ENCODE assay signal across 8 cellular contexts in genomic region chr1:18927082-18927653, GRCh38. TPM values are rescaled to one million over a fixed set of nuclear protein-coding genes. Genes with fewer than 3 reads are reported as not detected.
A peak's percentile ranks its signal among the peaks of the same experiment; 100 is the strongest.
DNase-seq lines count a peak whose midpoint lies in the region; ATAC-seq and TF ChIP-seq lines count a peak whose summit lies in the region.

No MANE protein-coding gene starts in this region.

- H3K9me3 ChIP-seq in tibial nerve = no peaks in the 10 kb centered on the region

- H3K36me3 ChIP-seq in tibial nerve = no peaks in the 10 kb centered on the region

- peak overlapping the region; percentile 48 for H3K27ac ChIP-seq in foreskin keratinocyte
- H3K27ac ChIP-seq in tibial nerve = peak overlapping the region in 3 of 4 donors; percentile 73 to 81 (median 74)

- no peak for TF ChIP-seq EP300 in tibial nerve (IDR thresholded peaks at IDR 0.05)

- WGBS in tibial nerve, 2 donors = 79 to 81% methylated on average over 9 to 16 of the region's 16 CpGs

- H3K4me1 ChIP-seq in foreskin keratinocyte = peaks cover 36% of the 10 kb centered on the region
- H3K4me1 ChIP-seq in tibial nerve = peaks cover 0 to 55% (median 41%) of the 10 kb centered on the region in 4 donors

- H3K4me3 ChIP-seq in tibial nerve = peak overlapping the region in 1 of 4 donors; percentile 11

- ATAC-seq in HG02759 (IDR thresholded peaks at IDR 0.05; ENCODE audit: unreplicated experiment) = peak; percentile 27
- peak; percentile 33 for ATAC-seq in foreskin keratinocyte
- ATAC-seq in GM21528 (IDR thresholded peaks at IDR 0.05; ENCODE audit: low FRiP score, unreplicated experiment) = no peak

- no peak for TF ChIP-seq POLR2A in tibial nerve (IDR thresholded peaks at IDR 0.05)

- in situ Hi-C loops in G401 (cut with HindIII; ENCODE audit: low sequenced_read_pairs) = no loop called here

- no peaks in the 10 kb centered on the region for H3K27me3 ChIP-seq in foreskin keratinocyte
- no peaks in the 10 kb centered on the region for H3K27me3 ChIP-seq in tibial nerve

- TF ChIP-seq CTCF in foreskin keratinocyte (conservative IDR thresholded peaks at IDR 0.05) (no peak), tibial nerve (IDR thresholded peaks at IDR 0.05) (no peak)

- DNase-seq in G401 (ENCODE audit: low spot score) (peak; percentile 24), T-helper 2 cell (peak in 4 of 5 experiments; percentile 7 to 71 (median 38)), foreskin keratinocyte (peak in 1 of 2 donors; percentile 48), tibial nerve (ENCODE audit: low spot score in 2 of 2) (no peak), midbrain (lab: John Stamatoyannopoulos, UW) (no peak), HuH-7.5 (ENCODE audit: low spot score) (no peak)

RNA-seq across cellular contexts. Expression of gene ALDH4A1, which starts 24.8 kb away (rescaled TPM):
- 40.5 and 51.4 TPM in 2 replicates for total RNA-seq in G401 (2014; rRNA removed; shearing (Covaris generic))
- 26.7 and 33.2 TPM in 2 replicates for total RNA-seq in foreskin keratinocyte
- 26.3 and 32.6 TPM in 2 replicates for polyA plus RNA-seq in foreskin keratinocyte
- 10 to 100 TPM; 31.2 to 42.0 (median 35.3) TPM for total RNA-seq in tibial nerve

RNA-seq across cellular contexts. Expression of gene IFFO2, which starts 29.3 kb away (rescaled TPM):
- total RNA-seq in G401 (2014; rRNA removed; shearing (Covaris generic)) = 12.7 and 15.7 TPM in 2 replicates
- total RNA-seq in foreskin keratinocyte = 47.5 and 57.3 TPM in 2 replicates
- polyA plus RNA-seq in foreskin keratinocyte = 18.3 and 23.6 TPM in 2 replicates
- total RNA-seq in tibial nerve = 10 to 100 TPM in 2 of 4 donors, 1 to 10 TPM in 2; 3.6 to 19.2 (median 9.2) TPM

Comparison
In these comparisons a context has a peak if more than half of its experiments do, and no peak if none do; other contexts are left out.
1. DNase-seq: peak in G401 (single experiment) and T-helper 2 cell (4 of 5); none in tibial nerve (0 of 2), midbrain (single experiment) and HuH-7.5 (single experiment).